8 cellular contexts compared by ENCODE assay signal in the genomic region with DNA sequence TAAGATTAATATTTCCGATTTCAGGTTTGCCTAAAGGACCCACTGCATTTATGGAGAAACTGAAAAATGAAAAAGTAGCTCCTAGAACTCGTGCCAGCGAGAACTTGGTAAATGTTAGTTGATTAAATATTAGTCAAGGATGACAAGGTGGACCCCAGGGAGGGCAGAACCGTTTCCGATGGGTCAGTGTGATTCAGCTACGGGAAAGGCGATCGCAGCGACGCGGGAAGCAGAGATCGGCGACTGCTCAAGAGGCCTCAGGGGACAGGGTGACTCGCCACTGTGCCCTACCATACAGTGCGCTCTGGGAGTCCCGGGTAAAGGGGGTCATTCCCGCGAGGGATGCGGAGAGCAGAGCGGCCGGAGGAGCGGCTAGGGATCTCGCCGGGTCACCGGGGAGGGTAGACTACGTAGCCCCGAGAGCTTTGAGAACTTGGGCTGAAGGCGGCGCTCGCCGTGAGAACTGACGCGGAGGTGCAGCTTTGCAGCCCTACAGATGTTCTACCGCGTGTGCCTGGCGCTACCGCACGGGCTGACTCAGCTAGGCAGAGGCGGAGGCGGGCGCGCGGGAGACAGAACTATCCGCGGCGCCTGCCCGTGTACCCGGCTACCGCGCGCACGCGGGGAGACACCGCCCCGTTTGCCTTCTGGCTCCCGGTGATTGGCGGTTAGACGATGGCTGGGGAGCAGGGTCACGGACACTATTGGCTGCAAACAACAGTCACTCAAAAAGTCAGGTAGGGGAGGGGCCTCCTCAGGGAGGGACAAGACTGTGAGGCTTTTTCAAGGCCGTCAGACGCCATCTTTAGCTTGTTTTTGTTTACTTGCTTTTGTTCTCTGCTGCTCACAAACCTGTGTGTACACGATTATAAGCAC. TPM values are rescaled to one million over a fixed set of nuclear protein-coding genes. Genes with fewer than 3 reads are reported as not detected.
DNase-seq lines count a peak whose midpoint lies in the region; ATAC-seq and TF ChIP-seq lines count a peak whose summit lies in the region.

No MANE protein-coding gene starts in this region.

- peak overlapping the region; percentile 99 for H3K27ac Mint-ChIP-seq in HFFc6
- H3K27ac Mint-ChIP-seq in activated naive CD4-positive, alpha-beta T cell treated with anti-CD3 and anti-CD28 coated beads, Interleukin-2, amount 50 U/mL, for 72 hours: peak overlapping the region; percentile 94 to 98

- H3K27me3 ChIP-seq in osteoblast (ENCODE audit: insufficient read depth, low read length): no peaks in the 10 kb centered on the region
- H3K27me3 ChIP-seq in thymus (ENCODE audit: control insufficient read depth, insufficient read depth): no peaks in the 10 kb centered on the region

- under 1% methylated on average over 62 of the region's 62 CpGs for WGBS in thymus

- no peaks in the 10 kb centered on the region for H3K9me3 Mint-ChIP-seq in HFFc6
- H3K9me3 Mint-ChIP-seq in activated naive CD4-positive, alpha-beta T cell treated with anti-CD3 and anti-CD28 coated beads, Interleukin-2, amount 50 U/mL, for 72 hours: no peaks in the 10 kb centered on the region

- ATAC-seq in activated naive CD4-positive, alpha-beta T cell treated with anti-CD3 and anti-CD28 coated beads, Interleukin-2, amount 50 U/mL, for 72 hours: peak; percentile 96 to 99

- H3K36me3 ChIP-seq in SK-N-MC (ENCODE audit: insufficient read depth, low read length) (no peaks in the 10 kb centered on the region), osteoblast (ENCODE audit: insufficient read depth, low read length) (no peaks in the 10 kb centered on the region), thymus (ENCODE audit: control insufficient read depth, insufficient read depth) (no peaks in the 10 kb centered on the region)

- H3K36me3 Mint-ChIP-seq in HFFc6 (ENCODE audit: low read depth): no peaks in the 10 kb centered on the region
- H3K36me3 Mint-ChIP-seq in activated naive CD4-positive, alpha-beta T cell treated with anti-CD3 and anti-CD28 coated beads, Interleukin-2, amount 50 U/mL, for 72 hours: peaks cover 0 to 14% of the 10 kb centered on the region in 2 donors

- H3K27ac ChIP-seq in SK-N-MC (peak overlapping the region; percentile 95), osteoblast (ENCODE audit: low read depth, low read length) (peak overlapping the region; percentile 87), thymus (ENCODE audit: low read depth) (peak overlapping the region; percentile 99)

- H4K20me1 ChIP-seq in osteoblast (ENCODE audit: insufficient read depth, low read length): no peaks in the 10 kb centered on the region

- H3K9ac ChIP-seq in SK-N-MC (ENCODE audit: insufficient read length): peak overlapping the region; percentile 80

- TF ChIP-seq POLR2A in NB4 (IDR thresholded peaks at IDR 0.05; ENCODE audit: extremely low read depth, insufficient read length): peak; percentile 93

- H3K9me3 ChIP-seq in SK-N-MC (ENCODE audit: low read depth, low read length) (no peaks in the 10 kb centered on the region), osteoblast (ENCODE audit: low read depth, low read length) (no peaks in the 10 kb centered on the region), thymus (ENCODE audit: control insufficient read depth) (no peaks in the 10 kb centered on the region)

- peaks cover 7% of the 10 kb centered on the region for H3K27me3 Mint-ChIP-seq in HFFc6 (ENCODE audit: insufficient read depth)

- peaks cover 57% of the 10 kb centered on the region for H3K4me1 Mint-ChIP-seq in HFFc6 (ENCODE audit: low read depth)

- H3K4me3 Mint-ChIP-seq in HFFc6: peak overlapping the region; percentile 98

- peak overlapping the region; percentile 94 for H2AFZ ChIP-seq in osteoblast (ENCODE audit: low read length)

- DNase-seq in HFFc6: peak; percentile 97
- DNase-seq in NB4 (ENCODE audit: low read depth): peak; percentile 98
- DNase-seq in SK-N-MC (ENCODE audit: low read depth, low spot score): peak; percentile 76
- DNase-seq in activated naive CD4-positive, alpha-beta T cell treated with anti-CD3 and anti-CD28 coated beads, Interleukin-2, amount 50 U/mL, for 72 hours (ENCODE audit: low spot score in 2 of 2): peak; percentile 96 to 99
- peak; percentile 98 for DNase-seq in glomerular visceral epithelial cell (ENCODE audit: extremely low spot score)
- DNase-seq in osteoblast (ENCODE audit: insufficient read length, low spot score, missing footprints): peak; percentile 99

- H3K4me2 ChIP-seq in osteoblast (ENCODE audit: insufficient read depth, low read length): peak overlapping the region; percentile 78

- no peaks in the 10 kb centered on the region for H3K79me2 ChIP-seq in osteoblast (ENCODE audit: insufficient read depth, low read length)

- H3K4me3 ChIP-seq in GM08714 (ENCODE audit: low read length) (peak overlapping the region; percentile 71), NB4 (ENCODE audit: low read depth, low read length) (peak overlapping the region; percentile 65), SK-N-MC (peak overlapping the region; percentile 70), osteoblast (ENCODE audit: insufficient read depth, low read length) (peak overlapping the region; percentile 79), thymus (ENCODE audit: low read length) (peak overlapping the region; percentile 61)

- peak; percentile 55; the same call in 1 of the 2 replicates for TF ChIP-seq CTCF in HFFc6 (IDR thresholded peaks at IDR 0.05)
- no peak for TF ChIP-seq CTCF in NB4 (IDR thresholded peaks at IDR 0.05; ENCODE audit: low read depth, low read length)
- TF ChIP-seq CTCF in osteoblast (IDR thresholded peaks at IDR 0.05; ENCODE audit: extremely low read depth, low read depth, low read length): peak; percentile 33

- H3K4me1 ChIP-seq in osteoblast (ENCODE audit: insufficient read depth, low read length) (peaks cover 23% of the 10 kb centered on the region), thymus (ENCODE audit: control insufficient read depth, insufficient read depth, low read length) (peaks cover 13% of the 10 kb centered on the region)

RNA-seq across cellular contexts. Expression of a gene that starts 3.2 kb away (rescaled TPM):
- 1 to 10 TPM; 3.6 to 7.0 (median 5.7) TPM for total RNA-seq in HFFc6 (2021; fragmentation: NEBNext Ultra II Directional; extraction: Animal tissue kit (Norgen Biotek cat#: 25700))
- 10 to 100 TPM; 10.9 to 12.6 TPM for total RNA-seq in activated naive CD4-positive, alpha-beta T cell treated with anti-CD3 and anti-CD28 coated beads, Interleukin-2, amount 50 U/mL, for 72 hours
- 12.4 and 15.9 TPM in 2 replicates for total RNA-seq in osteoblast
- 17.5 TPM for polyA plus RNA-seq in thymus

RNA-seq across cellular contexts. Expression of a gene that starts 24.4 kb away (rescaled TPM):
- total RNA-seq in HFFc6 (2021; fragmentation: NEBNext Ultra II Directional; extraction: Animal tissue kit (Norgen Biotek cat#: 25700)): 10 to 100 TPM; 66.0 to 79.7 (median 74.9) TPM
- total RNA-seq in activated naive CD4-positive, alpha-beta T cell treated with anti-CD3 and anti-CD28 coated beads, Interleukin-2, amount 50 U/mL, for 72 hours: 1 to 10 TPM; 1.5 to 3.8 TPM
- total RNA-seq in osteoblast: 63.9 and 74.9 TPM in 2 replicates
- polyA plus RNA-seq in thymus: 22.4 TPM

RNA-seq across cellular contexts. Expression of a gene that starts 27.9 kb away (rescaled TPM):
- total RNA-seq in HFFc6 (2021; fragmentation: NEBNext Ultra II Directional; extraction: Animal tissue kit (Norgen Biotek cat#: 25700)): 100 to 1,000 TPM; 221 to 259 (median 241) TPM
- 100 to 1,000 TPM; 137 to 180 TPM for total RNA-seq in activated naive CD4-positive, alpha-beta T cell treated with anti-CD3 and anti-CD28 coated beads, Interleukin-2, amount 50 U/mL, for 72 hours
- total RNA-seq in osteoblast: 162 and 164 TPM in 2 replicates
- 71.0 TPM for polyA plus RNA-seq in thymus

RNA-seq across cellular contexts. Expression of a gene that starts 35.2 kb away (rescaled TPM):
- total RNA-seq in HFFc6 (2021; fragmentation: NEBNext Ultra II Directional; extraction: Animal tissue kit (Norgen Biotek cat#: 25700)): under 1 TPM in 1 of 6 experiments, not detected in 5; 0.12 TPM
- not detected for total RNA-seq in activated naive CD4-positive, alpha-beta T cell treated with anti-CD3 and anti-CD28 coated beads, Interleukin-2, amount 50 U/mL, for 72 hours
- total RNA-seq in osteoblast: not detected in 2 replicates
- polyA plus RNA-seq in thymus: 0.62 TPM

RNA-seq across cellular contexts. Expression of a gene that starts 49.9 kb away (rescaled TPM):
- total RNA-seq in HFFc6 (2021; fragmentation: NEBNext Ultra II Directional; extraction: Animal tissue kit (Norgen Biotek cat#: 25700)): 10 to 100 TPM; 13.0 to 23.5 (median 19.6) TPM
- 10 to 100 TPM; 82.2 to 93.3 TPM for total RNA-seq in activated naive CD4-positive, alpha-beta T cell treated with anti-CD3 and anti-CD28 coated beads, Interleukin-2, amount 50 U/mL, for 72 hours
- 43.4 and 46.9 TPM in 2 replicates for total RNA-seq in osteoblast
- polyA plus RNA-seq in thymus: 30.5 TPM

Comparison
In these comparisons a context has a peak if more than half of its experiments do, and no peak if none do; other contexts are left out.
1. Peak in every context shown above with its lines: DNase-seq, ATAC-seq, H3K4me3 ChIP-seq and H3K27ac ChIP-seq.
2. RNA of a gene that starts 24.4 kb away (total RNA-seq): 66.0 to 79.7 TPM in HFFc6 and 63.9 to 74.9 TPM in osteoblast; 1.5 to 3.8 TPM in activated naive CD4-positive, alpha-beta T cell treated with anti-CD3 and anti-CD28 coated beads, Interleukin-2, amount 50 U/mL, for 72 hours; every median in the first group is over 10 times any median in the second.